8 cellular contexts compared by ENCODE assay signal in the genomic region with DNA sequence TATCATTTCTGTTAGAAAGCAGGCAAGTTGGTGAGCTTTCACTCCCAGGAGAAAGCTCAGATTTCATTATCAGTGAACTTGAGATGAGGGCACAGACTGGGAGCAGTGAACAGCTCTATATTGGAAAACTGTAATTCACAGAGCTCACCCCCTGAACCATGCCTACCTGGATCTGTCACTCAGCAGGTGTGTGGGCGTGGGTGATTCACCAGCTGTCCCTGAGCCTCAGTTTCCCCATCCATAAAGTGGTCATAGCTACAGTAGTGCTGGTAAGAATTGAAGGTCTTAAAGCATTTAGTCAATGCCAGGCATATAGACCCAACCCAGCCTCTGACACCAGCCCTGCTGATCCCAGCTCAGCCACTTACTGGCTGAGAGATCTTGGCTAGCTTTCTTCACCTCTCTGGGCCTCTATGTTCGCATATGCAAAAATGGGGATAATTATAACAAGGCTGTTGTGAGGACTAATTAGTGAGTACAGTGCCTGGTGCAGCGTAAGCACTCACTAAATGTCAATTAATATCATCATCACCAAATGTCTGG. TPM values are rescaled to one million over a fixed set of nuclear protein-coding genes. Genes with fewer than 3 reads are reported as not detected.
A peak's percentile ranks its signal among the peaks of the same experiment; 100 is the strongest.
DNase-seq lines count a peak whose midpoint lies in the region; ATAC-seq and TF ChIP-seq lines count a peak whose summit lies in the region.

No MANE protein-coding gene starts in this region.

- peak; percentile 26 for ATAC-seq in GM18502 (IDR thresholded peaks at IDR 0.05; ENCODE audit: poor library complexity, unreplicated experiment)
- peak; percentile 18 for ATAC-seq in HG02885 (IDR thresholded peaks at IDR 0.05; ENCODE audit: poor library complexity, unreplicated experiment)
- ATAC-seq in HG03108 (IDR thresholded peaks at IDR 0.05; ENCODE audit: unreplicated experiment) = no peak
- no peak for ATAC-seq in GM18517 (IDR thresholded peaks at IDR 0.05; ENCODE audit: unreplicated experiment)

- H3K27me3 ChIP-seq in osteoblast (ENCODE audit: insufficient read depth, low read length) = no peaks in the 10 kb centered on the region

- H4K20me1 ChIP-seq in osteoblast (ENCODE audit: insufficient read depth, low read length) = no peaks in the 10 kb centered on the region

- no peaks in the 10 kb centered on the region for H3K79me2 ChIP-seq in osteoblast (ENCODE audit: insufficient read depth, low read length)

- no peaks in the 10 kb centered on the region for H3K9me3 ChIP-seq in osteoblast (ENCODE audit: low read depth, low read length)

- H3K36me3 ChIP-seq in osteoblast (ENCODE audit: insufficient read depth, low read length) = no peaks in the 10 kb centered on the region

- DNase-seq in caudate nucleus (lab: John Stamatoyannopoulos, UW) = peak in 5 of 61 donors; percentile 35 to 51 (median 46)
- peak; percentile 53 for DNase-seq in osteoblast (ENCODE audit: insufficient read length, low spot score, missing footprints)
- no peak for DNase-seq in SHP77 treated with DMSO at 0.1 percent for 48 hours (lab: John Stamatoyannopoulos, UW)
- DNase-seq in NCI-H2029 (lab: John Stamatoyannopoulos, UW) = no peak

- H3K27ac ChIP-seq in caudate nucleus (ENCODE audit: low read depth, low read length) = peak overlapping the region; percentile 67
- no peak overlapping the region for H3K27ac ChIP-seq in osteoblast (ENCODE audit: low read depth, low read length)

- H3K4me1 ChIP-seq in osteoblast (ENCODE audit: insufficient read depth, low read length) = peaks cover 19% of the 10 kb centered on the region

- no peak for TF ChIP-seq CTCF in osteoblast (IDR thresholded peaks at IDR 0.05; ENCODE audit: extremely low read depth, low read depth, low read length)

- H2AFZ ChIP-seq in osteoblast (ENCODE audit: low read length) = no peak overlapping the region

- H3K4me3 ChIP-seq in osteoblast (ENCODE audit: insufficient read depth, low read length) = no peak overlapping the region

- H3K4me2 ChIP-seq in osteoblast (ENCODE audit: insufficient read depth, low read length) = no peak overlapping the region

RNA-seq across cellular contexts. Expression of a gene that starts 10.6 kb away (rescaled TPM):
- 1.1 and 1.5 TPM in 2 replicates for total RNA-seq in osteoblast

Comparison
In these comparisons a context has a peak if more than half of its experiments do, and no peak if none do; other contexts are left out.
1. ATAC-seq: peak in GM18502 (single experiment) and HG02885 (single experiment); none in HG03108 (single experiment) and GM18517 (single experiment).